1 cellular context compared by ENCODE assay signal in the genomic region with DNA sequence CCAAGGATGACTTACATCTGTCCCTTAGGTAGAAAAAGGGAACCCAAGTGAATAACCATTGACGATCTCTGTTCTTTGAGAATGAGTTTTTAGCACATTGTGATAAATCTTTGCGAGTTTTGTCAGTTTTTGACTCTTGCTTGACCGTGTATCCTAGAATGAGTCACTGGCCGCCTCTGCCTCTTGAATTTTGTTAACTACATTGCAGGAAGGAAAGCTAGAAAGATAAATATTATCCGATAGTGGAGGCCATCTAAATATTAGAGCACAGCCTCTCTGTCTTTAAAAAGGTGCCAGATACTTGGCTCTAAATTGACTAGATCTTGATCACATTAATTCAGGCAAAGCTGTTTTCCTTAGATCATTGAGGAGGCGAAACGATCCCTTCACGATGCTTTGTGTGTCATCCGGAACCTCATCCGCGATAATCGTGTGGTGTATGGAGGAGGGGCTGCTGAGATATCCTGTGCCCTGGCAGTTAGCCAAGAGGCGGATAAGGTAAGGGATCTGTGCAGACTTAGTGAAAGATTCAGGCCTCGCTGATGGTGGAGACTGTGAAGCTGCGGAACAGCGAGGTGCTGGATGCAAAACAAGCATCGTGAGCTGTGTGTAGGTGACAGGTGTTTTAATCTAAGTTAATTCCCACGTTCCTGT.
TF ChIP-seq lines count a peak whose summit lies in the region.

No MANE protein-coding gene starts in this region.

TF ChIP-seq in HepG2, 621 proteins besides CTCF, POLR2A, EP300 and RAD21:
- TF ChIP-seq PRPF4 (IDR thresholded peaks at IDR 0.05; ENCODE audit: low read depth, low read length, poor library complexity, severe bottlenecking) (peak; percentile 32), MAF1 (CRISPR knock-in tag; IDR thresholded peaks at IDR 0.05; ENCODE audit: borderline replicate concordance) (no peak), ZBTB38 (CRISPR knock-in tag; IDR thresholded peaks at IDR 0.05) (0 out of 2 replicates have a peak, but pooled peaks have one; percentile 53)
